1 cellular context compared by ENCODE assay signal in genomic region chr3:181252626-181253025, GRCh38.
TF ChIP-seq lines count a peak whose summit lies in the region.

No MANE protein-coding gene starts in this region.

TF ChIP-seq in GM23338, 12 proteins besides CTCF, POLR2A, EP300 and RAD21 (continued from another document):
- no peak for TF ChIP-seq ZNF462 (CRISPR knock-in tag; IDR thresholded peaks at IDR 0.05)
- TF ChIP-seq STAT1 (IDR thresholded peaks at IDR 0.05; ENCODE audit: unreplicated experiment), result no peak
- no peak for TF ChIP-seq ETS1 (IDR thresholded peaks at IDR 0.05)
- no peak for TF ChIP-seq REST (IDR thresholded peaks at IDR 0.05; ENCODE audit: unreplicated experiment)
- no peak for TF ChIP-seq JUNB (IDR thresholded peaks at IDR 0.05; ENCODE audit: unreplicated experiment)
